Comparison of ENCODE assay signal across 33 cellular contexts in the genomic region with DNA sequence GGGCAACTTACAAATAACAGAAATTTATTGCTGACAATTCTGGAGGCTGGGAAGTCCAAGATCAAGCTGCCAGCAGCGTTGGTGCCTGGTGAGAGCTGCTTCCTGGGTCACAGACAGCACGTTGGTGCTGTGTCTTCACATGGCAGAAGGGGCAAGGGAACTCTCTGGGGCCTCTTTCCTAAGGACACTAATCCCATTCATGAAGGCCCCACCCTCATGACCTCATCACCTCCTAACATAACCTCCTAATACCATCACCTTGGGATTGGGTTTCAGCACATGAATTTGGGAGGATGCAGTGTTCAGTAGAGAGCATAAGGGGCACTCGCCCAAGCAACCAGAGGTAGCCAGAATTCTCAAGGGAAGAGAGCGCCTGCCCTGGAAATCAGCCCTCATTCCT. TPM values are rescaled to one million over a fixed set of nuclear protein-coding genes. Genes with fewer than 3 reads are reported as not detected.
"Had no signal": no experiment of that assay in that cellular context is flagged by ENCODE, and none has a peak within 500 bp of the region (broad histone marks: within the 10 kb centered on the region; RNA-seq: fewer than 3 reads in every experiment).

No MANE protein-coding gene starts in this region.

- FAIRE-seq: endometrium, pancreas had no signal

- H3K4me1 ChIP-seq: esophagus squamous epithelium, heart right ventricle, lower lobe of right lung, pancreas, suprapubic skin, transverse colon, upper lobe of right lung, vagina had no signal

- ATAC-seq: effector memory CD8-positive, alpha-beta T cell; heart right ventricle; left ventricle myocardium superior; lower lobe of right lung; naive thymus-derived CD8-positive, alpha-beta T cell; pancreas; sciatic nerve; stimulated activated naive CD8-positive, alpha-beta T cell treated with anti-CD3 and anti-CD28 coated beads, Interleukin-15, amount 100 ng/mL, for 72 hours; upper lobe of right lung had no signal

- H3K9me3 ChIP-seq: esophagus squamous epithelium, lower lobe of right lung, pancreas, suprapubic skin, transverse colon, upper lobe of right lung, vagina had no signal

- DNase-seq: effector memory CD8-positive, alpha-beta T cell; erythroblast; esophagus squamous epithelium; foreskin melanocyte; glutamatergic neuron; heart right ventricle; hypothalamus; immature natural killer cell; islet precursor cell; kidney glomerular epithelial cell; left ventricle myocardium superior; lower lobe of right lung; naive thymus-derived CD8-positive, alpha-beta T cell; nephron progenitor cell; pancreas; stimulated activated CD4-positive, alpha-beta T cell treated with anti-CD3 and anti-CD28 coated beads, Interleukin-12 subunit alpha, Interleukin-12 subunit beta, amount 100 ng/mL, for 4 hours; stimulated activated CD4-positive, alpha-beta T cell treated with anti-CD3 and anti-CD28 coated beads, Interleukin-1b, Interleukin-23, amount 100 ng/mL, for 48 hours; stimulated activated CD4-positive, alpha-beta T cell treated with anti-CD3 and anti-CD28 coated beads, Interleukin-4, amount 100 ng/mL, for 1 hour; stimulated activated CD8-positive, alpha-beta memory T cell treated with anti-CD3 and anti-CD28 coated beads, Interleukin-4, amount 100 ng/mL, for 48 hours; stimulated activated naive CD4-positive, alpha-beta T cell; stimulated activated naive CD8-positive, alpha-beta T cell treated with anti-CD3 and anti-CD28 coated beads, Interleukin-15, amount 100 ng/mL, for 72 hours; transverse colon; upper lobe of right lung had no signal

- H3K27ac ChIP-seq: coronary artery, esophagus squamous epithelium, heart right ventricle, lower lobe of right lung, pancreas, suprapubic skin, transverse colon, upper lobe of right lung, vagina had no signal

- H3K4me3 ChIP-seq: coronary artery, esophagus squamous epithelium, heart right ventricle, lower lobe of right lung, pancreas, smooth muscle cell, suprapubic skin, transverse colon, upper lobe of right lung, vagina had no signal

- H3K27me3 ChIP-seq: esophagus squamous epithelium, heart right ventricle, pancreas, suprapubic skin, transverse colon, upper lobe of right lung, vagina had no signal

- H3K36me3 ChIP-seq: lower lobe of right lung, pancreas, suprapubic skin, transverse colon, upper lobe of right lung, vagina had no signal

- H3K4me2 ChIP-seq: smooth muscle cell had no signal

RNA-seq across cellular contexts. Expression of gene TMEM150B, which starts 15.7 kb away (rescaled TPM):
- total RNA-seq: dermis microvascular lymphatic vessel endothelial cell; myocyte; naive thymus-derived CD8-positive, alpha-beta T cell; pulmonary artery endothelial cell; smooth muscle cell; suprapubic skin; vagina had no signal
- polyA plus RNA-seq: immature natural killer cell; naive thymus-derived CD8-positive, alpha-beta T cell; smooth muscle cell had no signal

RNA-seq across cellular contexts. Expression of gene BRSK1, which starts 25.6 kb away (rescaled TPM):
- polyA plus RNA-seq: immature natural killer cell had no signal

RNA-seq across cellular contexts. Expression of gene COX6B2, which starts 45.1 kb away (rescaled TPM):
- total RNA-seq: dermis microvascular lymphatic vessel endothelial cell; heart right ventricle; left ventricle myocardium superior; lower lobe of right lung; mesenteric fat pad; naive thymus-derived CD8-positive, alpha-beta T cell; pulmonary artery endothelial cell; upper lobe of right lung had no signal
- polyA plus RNA-seq: heart right ventricle; naive thymus-derived CD8-positive, alpha-beta T cell had no signal
